Comparison of ENCODE assay signal across 8 cellular contexts in genomic region chr18:50374170-50374752, GRCh38. TPM values are rescaled to one million over a fixed set of nuclear protein-coding genes. Genes with fewer than 3 reads are reported as not detected.
A peak's percentile ranks its signal among the peaks of the same experiment; 100 is the strongest.
DNase-seq lines count a peak whose midpoint lies in the region; ATAC-seq, FAIRE-seq and TF ChIP-seq lines count a peak whose summit lies in the region.

No MANE protein-coding gene starts in this region.

- H3K9me3 Mint-ChIP-seq in activated naive CD4-positive, alpha-beta T cell treated with anti-CD3 and anti-CD28 coated beads, Interleukin-2, amount 50 U/mL, for 24 hours: peaks cover 10% of the 10 kb centered on the region
- peaks cover 5% of the 10 kb centered on the region for H3K9me3 Mint-ChIP-seq in memory B cell

- H3K4me1 ChIP-seq in upper lobe of right lung: peaks cover 5% of the 10 kb centered on the region

- H3K27me3 Mint-ChIP-seq in activated naive CD4-positive, alpha-beta T cell treated with anti-CD3 and anti-CD28 coated beads, Interleukin-2, amount 50 U/mL, for 24 hours: peaks cover 7% of the 10 kb centered on the region
- H3K27me3 Mint-ChIP-seq in memory B cell: peaks cover 2% of the 10 kb centered on the region

- H3K36me3 ChIP-seq in bronchial epithelial cell (ENCODE audit: control insufficient read depth, insufficient read depth, low read length) (no peaks in the 10 kb centered on the region), upper lobe of right lung (no peaks in the 10 kb centered on the region)

- peaks cover 15% of the 10 kb centered on the region for H3K4me1 Mint-ChIP-seq in activated naive CD4-positive, alpha-beta T cell treated with anti-CD3 and anti-CD28 coated beads, Interleukin-2, amount 50 U/mL, for 24 hours
- H3K4me1 Mint-ChIP-seq in memory B cell: peaks cover 8% of the 10 kb centered on the region

- H3K27me3 ChIP-seq in bronchial epithelial cell (ENCODE audit: control insufficient read depth, insufficient read depth, low read length) (no peaks in the 10 kb centered on the region), upper lobe of right lung (no peaks in the 10 kb centered on the region)

- intact Hi-C loops in upper lobe of right lung (cut with DNase I): no loop called here

- H3K4me3 Mint-ChIP-seq in activated naive CD4-positive, alpha-beta T cell treated with anti-CD3 and anti-CD28 coated beads, Interleukin-2, amount 50 U/mL, for 24 hours: peak overlapping the region; percentile 84
- H3K4me3 Mint-ChIP-seq in memory B cell: peak overlapping the region; percentile 85

- DNase-seq in activated naive CD4-positive, alpha-beta T cell treated with Interleukin-2 at 50 U/mL for 16 hours: no peak
- DNase-seq in bronchial epithelial cell (ENCODE audit: low read depth) (no peak), memory B cell (ENCODE audit: low spot score in 2 of 2) (no peak), upper lobe of right lung (no peak), NCI-H2171 treated with DMSO at 0.1 percent for 48 hours (lab: John Stamatoyannopoulos, UW) (no peak), H4 (ENCODE audit: low spot score) (no peak), SW480 (ENCODE audit: low spot score) (no peak)

- FAIRE-seq in bronchial epithelial cell (lab: Jason Lieb, UNC): no peak

- no peak for ATAC-seq in memory B cell (ENCODE audit: low read depth)
- ATAC-seq in upper lobe of right lung: no peak

- peak overlapping the region; percentile 77 for H3K27ac ChIP-seq in upper lobe of right lung

- H3K9me3 ChIP-seq in upper lobe of right lung: peaks cover 10% of the 10 kb centered on the region

- no peak for TF ChIP-seq CTCF in bronchial epithelial cell (IDR thresholded peaks at IDR 0.05; ENCODE audit: insufficient read depth, low read length, severe bottlenecking)
- no peak for TF ChIP-seq CTCF in upper lobe of right lung (IDR thresholded peaks at IDR 0.05)

- peaks cover 1% of the 10 kb centered on the region for H3K36me3 Mint-ChIP-seq in activated naive CD4-positive, alpha-beta T cell treated with anti-CD3 and anti-CD28 coated beads, Interleukin-2, amount 50 U/mL, for 24 hours
- peaks cover 6% of the 10 kb centered on the region for H3K36me3 Mint-ChIP-seq in memory B cell

- H3K4me3 ChIP-seq in bronchial epithelial cell (ENCODE audit: low read depth, low read length) (peak overlapping the region; percentile 45), upper lobe of right lung (peak overlapping the region; percentile 57)

- H3K27ac Mint-ChIP-seq in activated naive CD4-positive, alpha-beta T cell treated with anti-CD3 and anti-CD28 coated beads, Interleukin-2, amount 50 U/mL, for 24 hours: peak overlapping the region; percentile 77
- H3K27ac Mint-ChIP-seq in memory B cell: peak overlapping the region; percentile 67

RNA-seq across cellular contexts. Expression of gene SKA1, which starts 0.6 kb away (rescaled TPM):
- total RNA-seq in bronchial epithelial cell (0.26 and 0.51 TPM in 2 replicates), upper lobe of right lung (0.52 TPM)
- 30.4 and 45.5 TPM in 2 replicates for total RNA-seq in H4 (2014; rRNA removed; shearing (Covaris generic))

Comparison
In these comparisons a context has a peak if more than half of its experiments do, and no peak if none do; other contexts are left out.
1. RNA of gene SKA1, which starts 0.6 kb away (total RNA-seq): 30.4 to 45.5 TPM in H4; 0.52 TPM in upper lobe of right lung (single experiment) and 0.26 to 0.51 TPM in bronchial epithelial cell; every median in the first group is over 10 times any median in the second.